30 cellular contexts compared by ENCODE assay signal in genomic region chr18:73901151-73901550, GRCh38.
"Had no signal": no experiment of that assay in that cellular context is flagged by ENCODE, and none has a peak within 500 bp of the region (broad histone marks: within the 10 kb centered on the region; RNA-seq: fewer than 3 reads in every experiment).

No MANE protein-coding gene starts in this region.

- H3K27ac ChIP-seq: KMS-11, PC-9, SJSA1 had no signal

- DNase-seq: Karpas-422, MG63, NCI-H1048, NCI-H1092 treated with DMSO at 0.1 percent for 48 hours, NCI-H1105 treated with DMSO at 0.1 percent for 48 hours, NCI-H1436, NCI-H146, NCI-H1694, NCI-H187, NCI-H1930, NCI-H2029 treated with DMSO at 0.1 percent for 48 hours, NCI-H2081 treated with DMSO at 0.1 percent for 48 hours, NCI-H2107, NCI-H2171, NCI-H226, NCI-H446 treated with DMSO at 0.1 percent for 48 hours, NCI-H510A, NCI-H524, NCI-H526, NCI-H748 treated with DMSO at 0.1 percent for 48 hours, NCI-H82, PC-9, Right ventricle myocardium superior, RPMI8226, SHP77 treated with DMSO at 0.1 percent for 48 hours, SK-N-SH, SW 1271 had no signal

- H3K9ac ChIP-seq: KMS-11, SK-N-SH had no signal

- H3K4me1 ChIP-seq: SJSA1 had no signal

- H3K27me3 ChIP-seq: MG63 had no signal

- H3K9me3 ChIP-seq: MG63, SJSA1, SK-N-SH had no signal

- H3K4me2 ChIP-seq: KMS-11, PC-9, SK-N-SH had no signal

- H3K36me3 ChIP-seq: MG63, SJSA1 had no signal

- ATAC-seq: Panc1 had no signal

- H3K4me3 ChIP-seq: MG63, PC-9, SJSA1 had no signal
